Comparison of ENCODE assay signal across 8 cellular contexts in genomic region chr9:126860077-126860756, GRCh38. TPM values are rescaled to one million over a fixed set of nuclear protein-coding genes. Genes with fewer than 3 reads are reported as not detected.
DNase-seq lines count a peak whose midpoint lies in the region; ATAC-seq and TF ChIP-seq lines count a peak whose summit lies in the region.

Gene ZBTB34, plus strand, starts transcription at chr9:126860639. Its CDS starts 18,761 bp downstream, at chr9:126879400.

- TF ChIP-seq CTCF in dorsolateral prefrontal cortex (IDR thresholded peaks at IDR 0.05 in 54 of 56, conservative IDR thresholded peaks at IDR 0.05 in 2 of 56; ENCODE audit: low read depth in 1 of 56, partially characterized antibody in 56 of 56): peak; percentile 95 to 100 (median 100)

- peak; percentile 90 for TF ChIP-seq POLR2A in GM15510 (IDR thresholded peaks at IDR 0.05; ENCODE audit: borderline replicate concordance, extremely low read depth, insufficient read length)

- peak within 1 kb of the TSS; percentile 64 to 99 (median 91) for H3K4me3 ChIP-seq in dorsolateral prefrontal cortex

- ATAC-seq in HG02885 (IDR thresholded peaks at IDR 0.05; ENCODE audit: poor library complexity, unreplicated experiment): peak; percentile 72

- H3K27me3 ChIP-seq in dorsolateral prefrontal cortex: no peaks in the 10 kb centered on the region

- intact Hi-C loops in dorsolateral prefrontal cortex (cut with DNase I): loop anchor here (1.0 to 10.0 kb wide), 3 partner anchors 55 to 57 kb away; partner anchors contain the start of gene RALGPS1 (in 1 of the 2)

- DNase-seq in A172 (ENCODE audit: low spot score) (peak; percentile 40), NCI-H2196 treated with DMSO at 0.1 percent for 48 hours (lab: John Stamatoyannopoulos, UW; ENCODE audit: unreplicated experiment) (peak; percentile 49), dorsolateral prefrontal cortex (peak in 7 of 10 donors; percentile 44 to 81 (median 60)), lung microvascular endothelial cell (ENCODE audit: low read depth in 2 of 2) (peak; percentile 52 to 72)
- DNase-seq in activated CD4-positive, alpha-beta T cell treated with anti-CD3 and anti-CD28 coated beads, Interleukin-2, amount 50 U/mL, for 4 hours: peak; percentile 62
- peak; percentile 45 for DNase-seq in stimulated activated CD8-positive, alpha-beta memory T cell treated with anti-CD3 and anti-CD28 coated beads, Interleukin-12 subunit alpha, Interleukin-12 subunit beta, amount 100 ng/mL, for 24 hours (ENCODE audit: extremely low read depth)

- peak within 1 kb of the TSS; percentile 77 to 98 (median 94) for H3K27ac ChIP-seq in dorsolateral prefrontal cortex

RNA-seq across cellular contexts. Expression of gene ZBTB34, which starts in this region (rescaled TPM):
- total RNA-seq in A172 (2014; rRNA removed; shearing (Covaris generic)): 5.0 and 5.5 TPM in 2 replicates
- total RNA-seq in dorsolateral prefrontal cortex (10 to 100 TPM in 119 of 120 experiments, 1 to 10 TPM in 1; 9.1 to 17.6 (median 13.2) TPM), lung microvascular endothelial cell (6.8 and 9.1 TPM in 2 replicates)

Comparison
In these comparisons a context has a peak if more than half of its experiments do, and no peak if none do; other contexts are left out.
1. Peak in every context shown above with its lines: DNase-seq, ATAC-seq, H3K4me3 ChIP-seq and H3K27ac ChIP-seq.